In the genomic region with DNA sequence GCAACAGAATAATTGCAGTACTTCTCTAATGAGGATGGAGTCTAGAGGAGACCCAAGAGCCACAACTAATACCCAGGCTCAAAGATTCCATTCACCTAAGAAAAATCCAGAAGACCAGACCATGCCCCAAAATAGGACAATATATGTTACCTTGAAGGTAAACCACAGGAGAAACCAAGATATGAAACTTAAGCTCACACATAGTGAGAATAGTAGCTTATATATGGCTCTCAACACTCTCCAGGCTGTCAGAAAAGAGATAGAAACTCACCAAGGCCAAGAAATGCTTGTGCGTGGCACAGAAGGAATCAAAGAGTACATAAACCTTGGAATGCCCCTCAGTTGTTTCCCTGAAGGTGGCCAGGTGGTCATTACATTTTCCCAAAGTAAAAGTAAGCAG, we compare ENCODE assay signal across 9 cellular contexts. TPM values are rescaled to one million over a fixed set of nuclear protein-coding genes. Genes with fewer than 3 reads are reported as not detected.
DNase-seq lines count a peak whose midpoint lies in the region; ATAC-seq lines count a peak whose summit lies in the region.
"Had no signal": no experiment of that assay in that cellular context is flagged by ENCODE, and none has a peak within 500 bp of the region (broad histone marks: within the 10 kb centered on the region; RNA-seq: fewer than 3 reads in every experiment).

No MANE protein-coding gene starts in this region.

- H3K27ac Mint-ChIP-seq in activated naive CD8-positive, alpha-beta T cell: peak overlapping the region; percentile 93

- no peak overlapping the region for H3K27ac ChIP-seq in SJCRH30

- no peak overlapping the region for H3K4me3 ChIP-seq in SJCRH30

- H3K4me3 Mint-ChIP-seq in activated naive CD8-positive, alpha-beta T cell: no peak overlapping the region

- DNase-seq in DMS53 (lab: John Stamatoyannopoulos, UW): no peak
- no peak for DNase-seq in putamen (ENCODE audit: low spot score)
- no peak for DNase-seq in SJCRH30
- no peak for DNase-seq in LoVo (ENCODE audit: low spot score)
- DNase-seq: caudate nucleus had no signal

- peak; percentile 63 for ATAC-seq in GM18511 (IDR thresholded peaks at IDR 0.05; ENCODE audit: unreplicated experiment)
- peak; percentile 44 for ATAC-seq in GM21367 (IDR thresholded peaks at IDR 0.05; ENCODE audit: unreplicated experiment)
- ATAC-seq in HG03103 (IDR thresholded peaks at IDR 0.05; ENCODE audit: low read depth, unreplicated experiment): peak; percentile 41

- H3K9me3 Mint-ChIP-seq in activated naive CD8-positive, alpha-beta T cell (ENCODE audit: low read depth): no peaks in the 10 kb centered on the region

- no peaks in the 10 kb centered on the region for H3K27me3 ChIP-seq in SJCRH30

- no peaks in the 10 kb centered on the region for H3K27me3 Mint-ChIP-seq in activated naive CD8-positive, alpha-beta T cell

- H3K4me1 Mint-ChIP-seq in activated naive CD8-positive, alpha-beta T cell (ENCODE audit: low read depth): peaks cover 20% of the 10 kb centered on the region

- 0 out of 2 replicates have a peak, but pooled peaks cover 3% of the 10 kb centered on the region for H3K36me3 ChIP-seq in SJCRH30

- 0 out of 2 replicates have a peak, but pooled peaks cover 3% of the 10 kb centered on the region for H3K4me1 ChIP-seq in SJCRH30

- no peaks in the 10 kb centered on the region for H3K9me3 ChIP-seq in SJCRH30 (replicated peaks)

- H3K36me3 Mint-ChIP-seq in activated naive CD8-positive, alpha-beta T cell: peaks cover 11% of the 10 kb centered on the region

RNA-seq across cellular contexts. Expression of a gene that starts 9.1 kb away (rescaled TPM):
- total RNA-seq in SJCRH30 (2014; rRNA removed; shearing (Covaris generic)): 19.8 and 25.5 TPM in 2 replicates

RNA-seq across cellular contexts. Expression of a gene that starts 20.2 kb away (rescaled TPM):
- 26.3 and 26.7 TPM in 2 replicates for total RNA-seq in SJCRH30 (2014; rRNA removed; shearing (Covaris generic))

RNA-seq across cellular contexts. Expression of a gene that starts 44.7 kb away (rescaled TPM):
- 58.3 and 69.9 TPM in 2 replicates for total RNA-seq in SJCRH30 (2014; rRNA removed; shearing (Covaris generic))
